ENCODE assay signal across 2 cellular contexts in the genomic region with DNA sequence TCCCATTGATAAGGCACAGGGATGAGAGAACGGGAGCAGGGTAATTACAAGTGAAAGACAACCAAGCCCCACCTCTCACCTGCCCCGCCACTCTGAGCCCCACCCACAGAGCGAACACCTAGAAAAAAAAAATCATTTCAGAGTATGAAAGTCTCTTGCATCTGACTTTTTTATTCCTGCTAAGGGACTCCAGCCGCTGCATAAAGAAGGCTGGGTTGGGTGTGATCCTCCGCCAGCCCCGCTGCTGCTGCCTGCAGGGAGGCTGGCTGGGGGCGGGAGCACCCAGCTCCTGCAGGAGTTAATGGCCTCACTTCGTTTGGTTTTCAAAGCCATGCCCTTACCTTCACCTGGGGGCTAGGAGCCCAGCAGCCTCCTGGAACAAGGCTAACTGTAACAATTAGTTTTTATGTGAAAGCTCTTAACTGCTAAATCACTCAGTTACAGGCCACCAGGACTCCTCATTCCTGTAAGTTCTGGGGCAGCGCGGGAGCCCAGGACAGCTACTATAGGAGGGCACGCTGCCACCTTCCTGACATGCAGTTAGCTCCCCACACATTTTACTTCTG.
TF ChIP-seq lines count a peak whose summit lies in the region.

No MANE protein-coding gene starts in this region.

TF ChIP-seq in HEK293, 187 proteins besides CTCF, POLR2A, EP300 and RAD21 (continued from another document):
- TF ChIP-seq ZNF600 (tag by site-specific recombination; IDR thresholded peaks at IDR 0.05) (no peak), ZNF561 (tag by site-specific recombination; IDR thresholded peaks at IDR 0.05; ENCODE audit: borderline replicate concordance) (no peak), ZNF404 (tag by site-specific recombination; IDR thresholded peaks at IDR 0.05) (no peak), WT1 (tag by site-specific recombination; IDR thresholded peaks at IDR 0.05) (0 out of 2 replicates have a peak, but pooled peaks have one; percentile 12), ZNF423 (tag by site-specific recombination; IDR thresholded peaks at IDR 0.05) (peak; percentile 81), ZNF10 (tag by site-specific recombination; IDR thresholded peaks at IDR 0.05) (peak; percentile 50; the same call in 1 of the 2 replicates), ZBTB17 (tag by site-specific recombination; IDR thresholded peaks at IDR 0.05) (0 out of 2 replicates have a peak, but pooled peaks have one; percentile 13), IKZF3 (tag by site-specific recombination; IDR thresholded peaks at IDR 0.05) (0 out of 2 replicates have a peak, but pooled peaks have one; percentile 15), ZNF544 (tag by site-specific recombination; IDR thresholded peaks at IDR 0.05) (no peak), ZIC2 (tag by site-specific recombination; IDR thresholded peaks at IDR 0.05) (peak; percentile 67), ZSCAN30 (tag by site-specific recombination; IDR thresholded peaks at IDR 0.05) (peak; percentile 70; the same call in 1 of the 2 replicates), ZNF521 (tag by site-specific recombination; IDR thresholded peaks at IDR 0.05) (no peak), ZBTB8A (tag by site-specific recombination; IDR thresholded peaks at IDR 0.05) (peak; percentile 75)
- TF ChIP-seq, protein P1, sequence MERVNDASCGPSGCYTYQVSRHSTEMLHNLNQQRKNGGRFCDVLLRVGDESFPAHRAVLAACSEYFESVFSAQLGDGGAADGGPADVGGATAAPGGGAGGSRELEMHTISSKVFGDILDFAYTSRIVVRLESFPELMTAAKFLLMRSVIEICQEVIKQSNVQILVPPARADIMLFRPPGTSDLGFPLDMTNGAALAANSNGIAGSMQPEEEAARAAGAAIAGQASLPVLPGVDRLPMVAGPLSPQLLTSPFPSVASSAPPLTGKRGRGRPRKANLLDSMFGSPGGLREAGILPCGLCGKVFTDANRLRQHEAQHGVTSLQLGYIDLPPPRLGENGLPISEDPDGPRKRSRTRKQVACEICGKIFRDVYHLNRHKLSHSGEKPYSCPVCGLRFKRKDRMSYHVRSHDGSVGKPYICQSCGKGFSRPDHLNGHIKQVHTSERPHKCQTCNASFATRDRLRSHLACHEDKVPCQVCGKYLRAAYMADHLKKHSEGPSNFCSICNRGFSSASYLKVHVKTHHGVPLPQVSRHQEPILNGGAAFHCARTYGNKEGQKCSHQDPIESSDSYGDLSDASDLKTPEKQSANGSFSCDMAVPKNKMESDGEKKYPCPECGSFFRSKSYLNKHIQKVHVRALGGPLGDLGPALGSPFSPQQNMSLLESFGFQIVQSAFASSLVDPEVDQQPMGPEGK (tag by site-specific recombination; IDR thresholded peaks at IDR 0.05): peak; percentile 50; the same call in 1 of the 2 replicates
- TF ChIP-seq, protein P2, sequence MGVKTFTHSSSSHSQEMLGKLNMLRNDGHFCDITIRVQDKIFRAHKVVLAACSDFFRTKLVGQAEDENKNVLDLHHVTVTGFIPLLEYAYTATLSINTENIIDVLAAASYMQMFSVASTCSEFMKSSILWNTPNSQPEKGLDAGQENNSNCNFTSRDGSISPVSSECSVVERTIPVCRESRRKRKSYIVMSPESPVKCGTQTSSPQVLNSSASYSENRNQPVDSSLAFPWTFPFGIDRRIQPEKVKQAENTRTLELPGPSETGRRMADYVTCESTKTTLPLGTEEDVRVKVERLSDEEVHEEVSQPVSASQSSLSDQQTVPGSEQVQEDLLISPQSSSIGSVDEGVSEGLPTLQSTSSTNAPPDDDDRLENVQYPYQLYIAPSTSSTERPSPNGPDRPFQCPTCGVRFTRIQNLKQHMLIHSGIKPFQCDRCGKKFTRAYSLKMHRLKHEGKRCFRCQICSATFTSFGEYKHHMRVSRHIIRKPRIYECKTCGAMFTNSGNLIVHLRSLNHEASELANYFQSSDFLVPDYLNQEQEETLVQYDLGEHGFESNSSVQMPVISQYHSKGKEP (tag by site-specific recombination; IDR thresholded peaks at IDR 0.05): peak; percentile 72
- TF ChIP-seq, protein P3, sequence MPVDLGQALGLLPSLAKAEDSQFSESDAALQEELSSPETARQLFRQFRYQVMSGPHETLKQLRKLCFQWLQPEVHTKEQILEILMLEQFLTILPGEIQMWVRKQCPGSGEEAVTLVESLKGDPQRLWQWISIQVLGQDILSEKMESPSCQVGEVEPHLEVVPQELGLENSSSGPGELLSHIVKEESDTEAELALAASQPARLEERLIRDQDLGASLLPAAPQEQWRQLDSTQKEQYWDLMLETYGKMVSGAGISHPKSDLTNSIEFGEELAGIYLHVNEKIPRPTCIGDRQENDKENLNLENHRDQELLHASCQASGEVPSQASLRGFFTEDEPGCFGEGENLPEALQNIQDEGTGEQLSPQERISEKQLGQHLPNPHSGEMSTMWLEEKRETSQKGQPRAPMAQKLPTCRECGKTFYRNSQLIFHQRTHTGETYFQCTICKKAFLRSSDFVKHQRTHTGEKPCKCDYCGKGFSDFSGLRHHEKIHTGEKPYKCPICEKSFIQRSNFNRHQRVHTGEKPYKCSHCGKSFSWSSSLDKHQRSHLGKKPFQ (tag by site-specific recombination; IDR thresholded peaks at IDR 0.05): peak; percentile 46; the same call in 1 of the 2 replicates

TF ChIP-seq in WTC11, 78 proteins besides CTCF, POLR2A, EP300 and RAD21 (continued from another document):
- TF ChIP-seq, protein P4, sequence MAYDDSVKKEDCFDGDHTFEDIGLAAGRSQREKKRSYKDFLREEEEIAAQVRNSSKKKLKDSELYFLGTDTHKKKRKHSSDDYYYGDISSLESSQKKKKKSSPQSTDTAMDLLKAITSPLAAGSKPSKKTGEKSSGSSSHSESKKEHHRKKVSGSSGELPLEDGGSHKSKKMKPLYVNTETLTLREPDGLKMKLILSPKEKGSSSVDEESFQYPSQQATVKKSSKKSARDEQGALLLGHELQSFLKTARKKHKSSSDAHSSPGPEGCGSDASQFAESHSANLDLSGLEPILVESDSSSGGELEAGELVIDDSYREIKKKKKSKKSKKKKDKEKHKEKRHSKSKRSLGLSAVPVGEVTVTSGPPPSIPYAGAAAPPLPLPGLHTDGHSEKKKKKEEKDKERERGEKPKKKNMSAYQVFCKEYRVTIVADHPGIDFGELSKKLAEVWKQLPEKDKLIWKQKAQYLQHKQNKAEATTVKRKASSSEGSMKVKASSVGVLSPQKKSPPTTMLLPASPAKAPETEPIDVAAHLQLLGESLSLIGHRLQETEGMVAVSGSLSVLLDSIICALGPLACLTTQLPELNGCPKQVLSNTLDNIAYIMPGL (CRISPR knock-in tag; IDR thresholded peaks at IDR 0.05): no peak
- peak; percentile 61; the same call in 1 of the 2 replicates for TF ChIP-seq ZNF263 (CRISPR knock-in tag; IDR thresholded peaks at IDR 0.05; ENCODE audit: low read depth)
